In genomic region chr2:206287197-206287596, GRCh38 we compare ENCODE assay signal across 28 cellular contexts.
"Had no signal": no experiment of that assay in that cellular context is flagged by ENCODE, and none has a peak within 500 bp of the region (broad histone marks: within the 10 kb centered on the region; RNA-seq: fewer than 3 reads in every experiment).

No MANE protein-coding gene starts in this region.

- H3K4me3 ChIP-seq: colonic mucosa, coronary artery, dorsolateral prefrontal cortex, esophagus muscularis mucosa, esophagus squamous epithelium, gastrocnemius medialis, gastroesophageal sphincter, heart left ventricle, heart right ventricle had no signal

- H3K27ac ChIP-seq: colonic mucosa, coronary artery, dorsolateral prefrontal cortex, epithelial cell of prostate, esophagus muscularis mucosa, esophagus squamous epithelium, foreskin keratinocyte, gastrocnemius medialis, gastroesophageal sphincter, heart left ventricle, heart right ventricle had no signal

- DNase-seq: colonic mucosa; cortex of kidney; dermis blood vessel endothelial cell; dorsolateral prefrontal cortex; effector CD4-positive, alpha-beta T cell; effector CD8-positive, alpha-beta T cell; effector memory CD4-positive, alpha-beta T cell; effector memory CD8-positive, alpha-beta T cell; endodermal cell; erythroblast; esophagus squamous epithelium; foreskin fibroblast; foreskin keratinocyte; foreskin melanocyte; gastrocnemius medialis; glutamatergic neuron; head of caudate nucleus; heart left ventricle; heart right ventricle had no signal

- FAIRE-seq: colon, endometrium, endothelial cell of umbilical vein had no signal

- H3K27me3 ChIP-seq: colonic mucosa, esophagus muscularis mucosa, foreskin keratinocyte, gastrocnemius medialis, gastroesophageal sphincter had no signal

- ATAC-seq: effector memory CD8-positive, alpha-beta T cell; esophagus mucosa; foreskin keratinocyte; gastrocnemius medialis; gastroesophageal sphincter; heart left ventricle; heart right ventricle had no signal

- H3K9me3 ChIP-seq: colonic mucosa, gastrocnemius medialis had no signal

- H3K4me1 Mint-ChIP-seq: endodermal cell had no signal

- H3K4me3 Mint-ChIP-seq: dendritic cell treated with granulocyte-macrophage colony-stimulating factor and Interleukin-4, amounts not matched to agents 40 ng/mL and 50 ng/mL, for 4 days; effector memory CD8-positive, alpha-beta T cell; endodermal cell had no signal

- H3K36me3 ChIP-seq: colonic mucosa had no signal

- H3K4me1 ChIP-seq: colonic mucosa, esophagus muscularis mucosa, esophagus squamous epithelium, foreskin keratinocyte, gastrocnemius medialis, gastroesophageal sphincter, heart left ventricle, heart right ventricle had no signal

- H3K27ac Mint-ChIP-seq: dendritic cell treated with granulocyte-macrophage colony-stimulating factor and Interleukin-4, amounts not matched to agents 40 ng/mL and 50 ng/mL, for 4 days; effector memory CD8-positive, alpha-beta T cell; endodermal cell had no signal
